8 cellular contexts compared by ENCODE assay signal in the genomic region with DNA sequence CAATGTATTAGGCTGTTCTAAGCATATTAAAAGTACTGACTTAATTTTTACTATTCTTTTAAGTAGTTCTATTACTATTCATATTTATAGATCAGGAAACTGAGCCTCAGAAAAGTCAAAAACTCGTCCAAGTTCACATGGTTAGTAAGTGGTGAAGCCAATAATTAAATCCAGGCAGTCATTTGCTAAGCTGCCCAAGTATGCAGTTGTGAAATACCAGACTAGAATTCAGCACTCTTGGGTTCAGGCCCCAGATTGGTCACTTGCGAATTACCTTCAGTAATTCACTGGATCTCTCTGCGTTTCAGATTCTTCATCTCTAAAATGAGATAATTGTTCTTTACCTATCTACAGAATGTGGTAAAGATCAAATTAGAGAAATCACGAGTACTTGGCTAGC.
"Had no signal": no experiment of that assay in that cellular context is flagged by ENCODE, and none has a peak within 500 bp of the region (broad histone marks: within the 10 kb centered on the region; RNA-seq: fewer than 3 reads in every experiment).

No MANE protein-coding gene starts in this region.

- ATAC-seq: HCT116, HepG2 had no signal

- H3K36me3 ChIP-seq: HAP-1 had no signal

- H3K4me1 ChIP-seq: HAP-1 had no signal

- FAIRE-seq: HepG2 had no signal

- H3K9me3 ChIP-seq: HAP-1 had no signal

- H3K27ac ChIP-seq: HL-60 had no signal

- DNase-seq: GOT3, H7, HFFc6, KBM-7 had no signal

- H3K4me3 ChIP-seq: HAP-1 had no signal
